2 cellular contexts compared by ENCODE assay signal in the genomic region with DNA sequence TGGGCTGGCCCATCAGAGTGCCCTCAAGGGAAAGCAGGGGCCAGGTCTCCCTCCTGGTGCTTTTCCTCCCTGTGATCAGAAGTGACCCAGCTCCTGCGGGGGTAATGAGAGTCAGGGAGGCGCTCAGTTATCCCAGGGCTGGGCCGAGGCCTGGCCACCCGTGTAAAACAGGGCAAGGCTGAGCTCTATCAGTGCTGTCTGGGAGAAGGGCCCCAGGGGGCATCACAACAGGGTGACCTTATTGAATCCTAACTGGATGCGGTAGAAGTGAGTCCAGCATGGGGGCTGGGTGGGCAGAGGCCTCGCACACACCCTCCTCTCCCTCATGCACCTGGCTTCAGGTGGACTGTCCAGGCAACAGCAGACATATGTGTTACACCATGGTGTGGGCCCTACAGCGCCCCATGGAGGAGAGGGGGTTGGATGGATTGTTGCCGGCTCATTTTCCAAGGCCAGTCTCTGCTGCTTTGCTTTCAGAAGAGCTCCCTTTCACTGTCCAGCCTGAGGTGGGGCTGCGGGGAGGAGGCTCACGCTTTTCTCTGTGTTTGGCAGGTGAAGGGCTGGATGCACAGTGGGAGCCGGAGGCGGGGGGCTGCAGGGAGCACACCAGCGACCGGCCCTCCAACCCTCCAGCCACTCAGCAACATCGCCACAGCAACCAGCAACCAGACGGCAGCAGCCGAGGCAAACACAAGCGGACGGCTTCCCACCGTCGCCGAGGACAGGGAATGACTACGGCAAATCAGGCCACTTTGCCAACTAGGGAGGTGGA.
A peak's percentile ranks its signal among the peaks of the same experiment; 100 is the strongest.
TF ChIP-seq lines count a peak whose summit lies in the region.

No MANE protein-coding gene starts in this region.

TF ChIP-seq in K562, 482 proteins besides CTCF, POLR2A, EP300 and RAD21 (continues in another document):
- TF ChIP-seq, protein P1, sequence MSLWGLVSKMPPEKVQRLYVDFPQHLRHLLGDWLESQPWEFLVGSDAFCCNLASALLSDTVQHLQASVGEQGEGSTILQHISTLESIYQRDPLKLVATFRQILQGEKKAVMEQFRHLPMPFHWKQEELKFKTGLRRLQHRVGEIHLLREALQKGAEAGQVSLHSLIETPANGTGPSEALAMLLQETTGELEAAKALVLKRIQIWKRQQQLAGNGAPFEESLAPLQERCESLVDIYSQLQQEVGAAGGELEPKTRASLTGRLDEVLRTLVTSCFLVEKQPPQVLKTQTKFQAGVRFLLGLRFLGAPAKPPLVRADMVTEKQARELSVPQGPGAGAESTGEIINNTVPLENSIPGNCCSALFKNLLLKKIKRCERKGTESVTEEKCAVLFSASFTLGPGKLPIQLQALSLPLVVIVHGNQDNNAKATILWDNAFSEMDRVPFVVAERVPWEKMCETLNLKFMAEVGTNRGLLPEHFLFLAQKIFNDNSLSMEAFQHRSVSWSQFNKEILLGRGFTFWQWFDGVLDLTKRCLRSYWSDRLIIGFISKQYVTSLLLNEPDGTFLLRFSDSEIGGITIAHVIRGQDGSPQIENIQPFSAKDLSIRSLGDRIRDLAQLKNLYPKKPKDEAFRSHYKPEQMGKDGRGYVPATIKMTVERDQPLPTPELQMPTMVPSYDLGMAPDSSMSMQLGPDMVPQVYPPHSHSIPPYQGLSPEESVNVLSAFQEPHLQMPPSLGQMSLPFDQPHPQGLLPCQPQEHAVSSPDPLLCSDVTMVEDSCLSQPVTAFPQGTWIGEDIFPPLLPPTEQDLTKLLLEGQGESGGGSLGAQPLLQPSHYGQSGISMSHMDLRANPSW (CRISPR knock-in tag; IDR thresholded peaks at IDR 0.05) = no peak
- peak; percentile 64; the same call in 1 of the 2 replicates for TF ChIP-seq CHCHD3 (CRISPR knock-in tag; IDR thresholded peaks at IDR 0.05)
- no peak for TF ChIP-seq ELF2 (CRISPR knock-in tag; IDR thresholded peaks at IDR 0.05)
- TF ChIP-seq BRD4 (IDR thresholded peaks at IDR 0.05) = no peak
- TF ChIP-seq MCM7 (IDR thresholded peaks at IDR 0.05) = 0 out of 4 replicates have a peak, but pooled peaks of 1 of the 2 experiments have one; percentile 8
- TF ChIP-seq MCM3 (IDR thresholded peaks at IDR 0.05) = peak; percentile 89
- TF ChIP-seq, protein P2, sequence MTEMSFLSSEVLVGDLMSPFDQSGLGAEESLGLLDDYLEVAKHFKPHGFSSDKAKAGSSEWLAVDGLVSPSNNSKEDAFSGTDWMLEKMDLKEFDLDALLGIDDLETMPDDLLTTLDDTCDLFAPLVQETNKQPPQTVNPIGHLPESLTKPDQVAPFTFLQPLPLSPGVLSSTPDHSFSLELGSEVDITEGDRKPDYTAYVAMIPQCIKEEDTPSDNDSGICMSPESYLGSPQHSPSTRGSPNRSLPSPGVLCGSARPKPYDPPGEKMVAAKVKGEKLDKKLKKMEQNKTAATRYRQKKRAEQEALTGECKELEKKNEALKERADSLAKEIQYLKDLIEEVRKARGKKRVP (CRISPR knock-in tag; IDR thresholded peaks at IDR 0.05) = no peak
- TF ChIP-seq, protein P3, sequence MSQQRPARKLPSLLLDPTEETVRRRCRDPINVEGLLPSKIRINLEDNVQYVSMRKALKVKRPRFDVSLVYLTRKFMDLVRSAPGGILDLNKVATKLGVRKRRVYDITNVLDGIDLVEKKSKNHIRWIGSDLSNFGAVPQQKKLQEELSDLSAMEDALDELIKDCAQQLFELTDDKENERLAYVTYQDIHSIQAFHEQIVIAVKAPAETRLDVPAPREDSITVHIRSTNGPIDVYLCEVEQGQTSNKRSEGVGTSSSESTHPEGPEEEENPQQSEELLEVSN (IDR thresholded peaks at IDR 0.05; ENCODE audit: borderline replicate concordance in 1 of 2, extremely low read depth in 1 of 2, insufficient read depth in 1 of 2, insufficient read length in 1 of 2, low read depth in 1 of 2, low read length in 1 of 2, poor library complexity in 1 of 2, severe bottlenecking in 1 of 2) = peak in 1 of 2 experiments; percentile 5
- TF ChIP-seq, protein P4, sequence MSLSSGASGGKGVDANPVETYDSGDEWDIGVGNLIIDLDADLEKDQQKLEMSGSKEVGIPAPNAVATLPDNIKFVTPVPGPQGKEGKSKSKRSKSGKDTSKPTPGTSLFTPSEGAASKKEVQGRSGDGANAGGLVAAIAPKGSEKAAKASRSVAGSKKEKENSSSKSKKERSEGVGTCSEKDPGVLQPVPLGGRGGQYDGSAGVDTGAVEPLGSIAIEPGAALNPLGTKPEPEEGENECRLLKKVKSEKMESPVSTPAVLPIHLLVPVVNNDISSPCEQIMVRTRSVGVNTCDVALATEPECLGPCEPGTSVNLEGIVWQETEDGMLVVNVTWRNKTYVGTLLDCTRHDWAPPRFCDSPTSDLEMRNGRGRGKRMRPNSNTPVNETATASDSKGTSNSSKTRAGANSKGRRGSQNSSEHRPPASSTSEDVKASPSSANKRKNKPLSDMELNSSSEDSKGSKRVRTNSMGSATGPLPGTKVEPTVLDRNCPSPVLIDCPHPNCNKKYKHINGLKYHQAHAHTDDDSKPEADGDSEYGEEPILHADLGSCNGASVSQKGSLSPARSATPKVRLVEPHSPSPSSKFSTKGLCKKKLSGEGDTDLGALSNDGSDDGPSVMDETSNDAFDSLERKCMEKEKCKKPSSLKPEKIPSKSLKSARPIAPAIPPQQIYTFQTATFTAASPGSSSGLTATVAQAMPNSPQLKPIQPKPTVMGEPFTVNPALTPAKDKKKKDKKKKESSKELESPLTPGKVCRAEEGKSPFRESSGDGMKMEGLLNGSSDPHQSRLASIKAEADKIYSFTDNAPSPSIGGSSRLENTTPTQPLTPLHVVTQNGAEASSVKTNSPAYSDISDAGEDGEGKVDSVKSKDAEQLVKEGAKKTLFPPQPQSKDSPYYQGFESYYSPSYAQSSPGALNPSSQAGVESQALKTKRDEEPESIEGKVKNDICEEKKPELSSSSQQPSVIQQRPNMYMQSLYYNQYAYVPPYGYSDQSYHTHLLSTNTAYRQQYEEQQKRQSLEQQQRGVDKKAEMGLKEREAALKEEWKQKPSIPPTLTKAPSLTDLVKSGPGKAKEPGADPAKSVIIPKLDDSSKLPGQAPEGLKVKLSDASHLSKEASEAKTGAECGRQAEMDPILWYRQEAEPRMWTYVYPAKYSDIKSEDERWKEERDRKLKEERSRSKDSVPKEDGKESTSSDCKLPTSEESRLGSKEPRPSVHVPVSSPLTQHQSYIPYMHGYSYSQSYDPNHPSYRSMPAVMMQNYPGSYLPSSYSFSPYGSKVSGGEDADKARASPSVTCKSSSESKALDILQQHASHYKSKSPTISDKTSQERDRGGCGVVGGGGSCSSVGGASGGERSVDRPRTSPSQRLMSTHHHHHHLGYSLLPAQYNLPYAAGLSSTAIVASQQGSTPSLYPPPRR (CRISPR knock-in tag; IDR thresholded peaks at IDR 0.05; ENCODE audit: borderline replicate concordance) = no peak
- TF ChIP-seq CTBP1 (IDR thresholded peaks at IDR 0.05; ENCODE audit: borderline replicate concordance) = no peak
- TF ChIP-seq, protein P5, sequence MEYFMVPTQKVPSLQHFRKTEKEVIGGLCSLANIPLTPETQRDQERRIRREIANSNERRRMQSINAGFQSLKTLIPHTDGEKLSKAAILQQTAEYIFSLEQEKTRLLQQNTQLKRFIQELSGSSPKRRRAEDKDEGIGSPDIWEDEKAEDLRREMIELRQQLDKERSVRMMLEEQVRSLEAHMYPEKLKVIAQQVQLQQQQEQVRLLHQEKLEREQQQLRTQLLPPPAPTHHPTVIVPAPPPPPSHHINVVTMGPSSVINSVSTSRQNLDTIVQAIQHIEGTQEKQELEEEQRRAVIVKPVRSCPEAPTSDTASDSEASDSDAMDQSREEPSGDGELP (CRISPR knock-in tag; IDR thresholded peaks at IDR 0.05; ENCODE audit: borderline replicate concordance) = no peak
- no peak for TF ChIP-seq GTF2A2 (tag; IDR thresholded peaks at IDR 0.05)
- TF ChIP-seq SMAD1 (IDR thresholded peaks at IDR 0.05; ENCODE audit: low read depth, low read length, partially characterized antibody) = peak; percentile 9

TF ChIP-seq in GM12891, 5 proteins besides CTCF, POLR2A, EP300 and RAD21:
- TF ChIP-seq POLR2AphosphoS5 (IDR thresholded peaks at IDR 0.05; ENCODE audit: low read depth, low read length) = no peak
